Comparison of ENCODE assay signal across 8 cellular contexts in the genomic region with DNA sequence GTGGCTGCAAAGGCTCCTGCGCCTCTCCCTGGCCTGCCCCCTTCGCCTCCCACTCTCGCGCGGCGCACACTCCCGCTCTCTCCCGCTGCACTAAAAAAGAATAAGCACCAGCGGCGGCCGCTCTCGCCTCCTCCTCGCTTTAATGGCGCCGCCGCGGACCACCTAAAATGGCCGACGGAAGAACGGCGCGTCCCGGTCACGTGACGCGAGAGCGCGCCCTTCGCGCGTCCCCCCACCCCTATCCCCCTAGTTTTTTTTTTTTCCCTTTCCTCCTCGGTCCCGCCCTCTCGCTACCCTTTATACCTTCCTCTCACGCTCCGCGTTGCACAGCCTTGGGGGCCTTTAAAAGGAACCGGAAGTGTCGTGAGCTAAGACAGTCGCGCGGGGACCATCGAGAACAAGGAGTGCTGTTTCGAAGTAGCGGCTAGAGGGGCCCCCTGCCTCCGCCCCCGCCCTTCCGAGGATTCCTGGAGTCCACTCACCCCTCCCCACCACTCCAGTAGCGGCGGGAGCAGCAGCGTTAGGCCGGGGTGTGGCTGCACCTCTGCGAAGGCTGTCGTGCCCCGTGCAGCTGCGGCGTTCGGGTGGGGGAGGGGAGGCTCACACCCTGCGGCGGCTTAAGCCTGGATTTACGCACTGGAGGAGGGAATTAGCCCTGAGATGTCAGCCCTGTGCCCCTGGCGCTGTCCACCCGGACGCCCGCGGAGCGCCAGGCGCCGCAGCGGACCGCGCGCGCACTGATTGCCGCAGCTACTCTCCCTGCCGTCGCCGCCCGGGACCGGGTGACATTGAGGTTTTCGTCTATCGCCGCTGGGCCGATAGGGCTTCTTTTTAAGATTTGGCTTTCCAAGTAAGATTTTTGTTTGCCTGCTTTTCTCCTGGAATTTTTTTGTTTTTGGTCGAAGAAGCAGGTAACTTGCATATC. TPM values are rescaled to one million over a fixed set of nuclear protein-coding genes. Genes with fewer than 3 reads are reported as not detected.
DNase-seq lines count a peak whose midpoint lies in the region; ATAC-seq and TF ChIP-seq lines count a peak whose summit lies in the region.

A gene with protein sequence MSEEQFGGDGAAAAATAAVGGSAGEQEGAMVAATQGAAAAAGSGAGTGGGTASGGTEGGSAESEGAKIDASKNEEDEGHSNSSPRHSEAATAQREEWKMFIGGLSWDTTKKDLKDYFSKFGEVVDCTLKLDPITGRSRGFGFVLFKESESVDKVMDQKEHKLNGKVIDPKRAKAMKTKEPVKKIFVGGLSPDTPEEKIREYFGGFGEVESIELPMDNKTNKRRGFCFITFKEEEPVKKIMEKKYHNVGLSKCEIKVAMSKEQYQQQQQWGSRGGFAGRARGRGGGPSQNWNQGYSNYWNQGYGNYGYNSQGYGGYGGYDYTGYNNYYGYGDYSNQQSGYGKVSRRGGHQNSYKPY (minus strand): TSS at position 176 of the 925 bp plus-strand sequence. CDS start 313 bp downstream, outside the sequence.

- H3K4me3 ChIP-seq in BE2C (ENCODE audit: low read depth, low read length), result peak within 1 kb of the TSS; percentile 95
- peak within 1 kb of the TSS; percentile 59 for H3K4me3 ChIP-seq in colonic mucosa

- peak within 1 kb of the TSS; percentile 98 for H3K27ac ChIP-seq in colonic mucosa

- H3K9ac ChIP-seq in colonic mucosa (ENCODE audit: low read depth in 2 of 2, low read length in 2 of 2), result peak within 1 kb of the TSS; percentile 95 to 99

- peak; percentile 99 for DNase-seq in BE2C
- peak; percentile 66 for DNase-seq in GM19240 (ENCODE audit: insufficient read length, low spot score)
- peak; percentile 98 for DNase-seq in NCI-H526 (lab: John Stamatoyannopoulos, UW)
- peak; percentile 97 for DNase-seq in activated CD4-positive, alpha-beta T cell treated with anti-CD3 and anti-CD28 coated beads for 48 hours
- DNase-seq in colonic mucosa, result peak; percentile 97
- peak; percentile 100 for DNase-seq in kidney tubule cell (ENCODE audit: low spot score)
- peak; percentile 79 to 94 (median 86) for DNase-seq in stimulated activated CD4-positive, alpha-beta T cell treated with anti-CD3 and anti-CD28 coated beads, Interleukin-1b, Interleukin-23, amount 100 ng/mL, for 24 hours (ENCODE audit: low read depth in 4 of 4, low spot score in 1 of 4)

- H3K9me3 ChIP-seq in BE2C (no peaks in the 10 kb centered on the region), colonic mucosa (no peaks in the 10 kb centered on the region)

- H3K4me1 ChIP-seq in BE2C (no peaks in the 10 kb centered on the region), colonic mucosa (peaks cover 5% of the 10 kb centered on the region)

- H3K27me3 ChIP-seq in BE2C, result no peaks in the 10 kb centered on the region
- no peaks in the 10 kb centered on the region for H3K27me3 ChIP-seq in colonic mucosa

- H3K36me3 ChIP-seq in BE2C, result peaks cover 45% of the 10 kb centered on the region
- H3K36me3 ChIP-seq in colonic mucosa, result no peaks in the 10 kb centered on the region

- peak; percentile 93 for ATAC-seq in HG03460 (IDR thresholded peaks at IDR 0.05; ENCODE audit: unreplicated experiment)

- intact Hi-C loops in colonic mucosa (cut with DNase I), result loop anchor here (2.0 to 5.0 kb wide), 2 partner anchors 55 to 638 kb away; a partner anchor contains a TSS

- TF ChIP-seq CTCF in BE2C (IDR thresholded peaks at IDR 0.05; ENCODE audit: low read depth, low read length), result peak; percentile 16; the same call in 1 of the 2 replicates
- no peak for TF ChIP-seq CTCF in colonic mucosa (IDR thresholded peaks at IDR 0.05)

RNA-seq across cellular contexts. Expression of the gene that starts here (rescaled TPM):
- 295 TPM for polyA plus RNA-seq in BE2C (2012; ENCODE audit: insufficient read depth, insufficient read length, low read depth)
- 100 to 1,000 TPM; 145 to 181 TPM for total RNA-seq in colonic mucosa

Comparison
In these comparisons a context has a peak if more than half of its experiments do, and no peak if none do; other contexts are left out.
1. Peak in every context shown above with its lines: DNase-seq, ATAC-seq, H3K4me3 ChIP-seq and H3K27ac ChIP-seq.